32 cellular contexts compared by ENCODE assay signal in the genomic region with DNA sequence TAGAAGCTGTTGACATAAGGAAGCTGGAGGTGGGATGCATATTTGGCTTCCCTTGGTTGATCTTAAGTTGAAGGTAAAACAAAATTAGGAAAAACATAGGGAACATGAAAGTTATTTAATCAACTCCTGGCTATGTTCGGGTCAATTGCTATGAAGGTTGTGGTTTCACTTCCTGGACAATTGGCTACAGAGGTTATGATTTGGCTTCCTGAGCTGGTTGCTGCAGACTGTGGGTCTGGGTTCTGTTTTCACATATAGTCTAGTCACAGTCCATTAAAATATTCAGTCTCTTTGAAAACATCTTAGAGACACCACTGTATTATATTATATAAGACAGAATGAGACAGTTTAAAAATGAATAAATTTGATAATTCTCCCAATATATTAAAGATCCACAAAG.
"Had no signal": no experiment of that assay in that cellular context is flagged by ENCODE, and none has a peak within 500 bp of the region (broad histone marks: within the 10 kb centered on the region; RNA-seq: fewer than 3 reads in every experiment).

No MANE protein-coding gene starts in this region.

- H3K27me3 ChIP-seq: heart left ventricle, stomach, thyroid gland, upper lobe of left lung had no signal

- H3K36me3 ChIP-seq: heart left ventricle, stomach, thyroid gland, upper lobe of left lung had no signal

- DNase-seq: activated CD4-positive, alpha-beta memory T cell treated with anti-CD3 and anti-CD28 coated beads, Interleukin-2, amount 10 ng/mL, durations not matched to agents 7 days and 5 days; activated CD4-positive, alpha-beta T cell treated with anti-CD3 and anti-CD28 coated beads for 1 hour; activated CD4-positive, alpha-beta T cell treated with anti-CD3 and anti-CD28 coated beads, Interleukin-2, amount 10 ng/mL, durations not matched to agents 7 days and 5 days; activated CD8-positive, alpha-beta memory T cell treated with anti-CD3 and anti-CD28 coated beads, Interleukin-2, amount 50 U/mL, for 48 hours; activated gamma-delta T cell; activated naive CD4-positive, alpha-beta T cell treated with anti-CD3 and anti-CD28 coated beads, Interleukin-2, amount 10 ng/mL, durations not matched to agents 7 days and 5 days; activated naive CD8-positive, alpha-beta T cell treated with anti-CD3 and anti-CD28 coated beads, Interleukin-2, amount 50 U/mL, for 24 hours; activated T-cell treated with anti-CD3 and anti-CD28 coated beads, Interleukin-2, amount 50 U/mL, for 24 hours; amygdala; endodermal cell; foreskin fibroblast; heart left ventricle; hypothalamus; immature natural killer cell; kidney; left colon; mesenchymal stem cell; naive thymus-derived CD8-positive, alpha-beta T cell; occipital lobe; psoas muscle; stimulated activated CD4-positive, alpha-beta T cell treated with anti-CD3 and anti-CD28 coated beads, Interleukin-1b, Interleukin-23, amount 100 ng/mL, for 48 hours; stimulated activated CD4-positive, alpha-beta T cell treated with anti-CD3 and anti-CD28 coated beads, Interleukin-4, amount 100 ng/mL, for 4 hours; stimulated activated CD8-positive, alpha-beta memory T cell treated with anti-CD3 and anti-CD28 coated beads, Interleukin-4, amount 100 ng/mL, for 48 hours; stomach; thyroid gland; upper lobe of left lung had no signal

- ATAC-seq: activated naive CD8-positive, alpha-beta T cell treated with anti-CD3 and anti-CD28 coated beads, Interleukin-2, amount 50 U/mL, for 24 hours; esophagus mucosa; heart left ventricle; left colon; naive thymus-derived CD8-positive, alpha-beta T cell; psoas muscle; stimulated activated memory B cell treated with anti-CD40 and anti-IgM and Interleukin-4, amounts not matched to agents 10 μg/mL and 1 μg/mL and 100 μg/mL, for 72 hours; WTC11 had no signal

- H3K9ac ChIP-seq: parathyroid adenoma had no signal

- H3K27ac ChIP-seq: heart left ventricle, parathyroid adenoma, psoas muscle, stomach, thyroid gland, upper lobe of left lung had no signal

- H3K9me3 ChIP-seq: heart left ventricle, psoas muscle, stomach, thyroid gland, upper lobe of left lung had no signal

- H3K79me2 ChIP-seq: parathyroid adenoma had no signal

- H3K4me1 ChIP-seq: heart left ventricle, parathyroid adenoma, psoas muscle, stomach, thyroid gland, upper lobe of left lung had no signal

- H3K4me2 ChIP-seq: smooth muscle cell had no signal

- H3K4me3 ChIP-seq: heart left ventricle, psoas muscle, smooth muscle cell, stomach, thyroid gland, upper lobe of left lung had no signal

- FAIRE-seq: bronchial epithelial cell, kidney had no signal

- H2AFZ ChIP-seq: parathyroid adenoma had no signal
